ENCODE assay signal across 9 cellular contexts in genomic region chr1:111769517-111770146, GRCh38. TPM values are rescaled to one million over a fixed set of nuclear protein-coding genes. Genes with fewer than 3 reads are reported as not detected.
A peak's percentile ranks its signal among the peaks of the same experiment; 100 is the strongest.
DNase-seq lines count a peak whose midpoint lies in the region; ATAC-seq and TF ChIP-seq lines count a peak whose summit lies in the region.
"Had no signal": no experiment of that assay in that cellular context is flagged by ENCODE, and none has a peak within 500 bp of the region (broad histone marks: within the 10 kb centered on the region; RNA-seq: fewer than 3 reads in every experiment).

No MANE protein-coding gene starts in this region.

- POLR2A ChIA-PET in PC-3 (lab: Charles Lee; ENCODE audit: unreplicated experiment), result no interaction called here

- peaks cover 16% of the 10 kb centered on the region; the same call in 1 of the 2 replicates for H3K36me3 ChIP-seq in PC-3 (ENCODE audit: low read depth, low read length)
- H3K36me3 ChIP-seq in heart left ventricle, result peaks cover 0 to 66% (median 42%) of the 10 kb centered on the region in 9 donors

- H3K79me2 ChIP-seq in PC-3 (ENCODE audit: low read length), result no peaks in the 10 kb centered on the region

- H3K9me3 ChIP-seq in PC-3 (ENCODE audit: low read length) (no peaks in the 10 kb centered on the region), heart left ventricle (no peaks in the 10 kb centered on the region)

- no peaks in the 10 kb centered on the region for H3K9me2 ChIP-seq in PC-3 (replicated peaks; ENCODE audit: low read length)

- no peak overlapping the region for H3K27ac ChIP-seq in PC-3 (ENCODE audit: low read length)
- no peak overlapping the region for H3K27ac ChIP-seq in heart left ventricle

- H3K4me1 ChIP-seq in PC-3 (ENCODE audit: insufficient read depth, low read length) (no peaks in the 10 kb centered on the region), heart left ventricle (peaks cover 0 to 3% (median 0%) of the 10 kb centered on the region in 12 donors)

- H3K4me3 Mint-ChIP-seq in activated naive CD8-positive, alpha-beta T cell treated with anti-CD3 and anti-CD28 coated beads, Interleukin-2, amount 50 U/mL, for 24 hours, result no peak overlapping the region
- H3K4me3 Mint-ChIP-seq: stimulated activated naive CD8-positive, alpha-beta T cell treated with anti-CD3 and anti-CD28 coated beads, Interleukin-15, Interleukin-2, amounts not matched to agents 100 ng/mL and 50 ng/mL, for 24 hours had no signal

- H3K36me3 Mint-ChIP-seq in activated naive CD8-positive, alpha-beta T cell treated with anti-CD3 and anti-CD28 coated beads, Interleukin-2, amount 50 U/mL, for 24 hours (ENCODE audit: low read depth), result peaks cover 23% of the 10 kb centered on the region

- intact Hi-C loops in PC-3 (cut with micrococcal nuclease), result loop anchor here (1.0 to 5.0 kb wide), 5 partner anchors 54 to 542 kb away; partner anchors contain the start of gene CHI3L2
- intact Hi-C loops in heart left ventricle (cut with DNase I), result loop anchor here in 8 of 10 donors (1.0 to 10.0 kb wide), 6 partner anchors 112 to 547 kb away; partner anchors contain the start of gene CHI3L2 (in 3 of the 8)

- no peaks in the 10 kb centered on the region for H3K27me3 Mint-ChIP-seq in activated naive CD8-positive, alpha-beta T cell treated with anti-CD3 and anti-CD28 coated beads, Interleukin-2, amount 50 U/mL, for 24 hours
- H3K27me3 Mint-ChIP-seq: stimulated activated naive CD8-positive, alpha-beta T cell treated with anti-CD3 and anti-CD28 coated beads, Interleukin-15, Interleukin-2, amounts not matched to agents 100 ng/mL and 50 ng/mL, for 24 hours had no signal

- peaks cover 11% of the 10 kb centered on the region for H3K4me1 Mint-ChIP-seq in activated naive CD8-positive, alpha-beta T cell treated with anti-CD3 and anti-CD28 coated beads, Interleukin-2, amount 50 U/mL, for 24 hours

- TF ChIP-seq POLR2A in heart left ventricle (IDR thresholded peaks at IDR 0.05), result no peak

- TF ChIP-seq CTCF in PC-3 (conservative IDR thresholded peaks at IDR 0.05; ENCODE audit: low read depth, low read length), result peak; percentile 89
- TF ChIP-seq CTCF in heart left ventricle (IDR thresholded peaks at IDR 0.05), result peak; percentile 71 to 89 (median 79)

- no peak overlapping the region for H3K9ac ChIP-seq in PC-3 (ENCODE audit: low read length)

- CTCF ChIA-PET in PC-3 (lab: Charles Lee), result interaction anchor here (0.6 to 2.2 kb wide), 5 partner anchors 22 to 93 kb away, joined by 3 to 12 read pairs (median 4); partner anchors contain the start of gene INKA2

- H3K4me3 ChIP-seq in PC-3 (ENCODE audit: low read length) (no peak overlapping the region), heart left ventricle (no peak overlapping the region), skeletal muscle cell (ENCODE audit: low read depth, low read length) (no peak overlapping the region)

- H3F3A ChIP-seq in PC-3 (ENCODE audit: low read length, unreplicated experiment), result no peaks in the 10 kb centered on the region

- no peak overlapping the region for H2AFZ ChIP-seq in PC-3 (ENCODE audit: low read length)

- 0 out of 2 replicates have a peak, but pooled peaks cover 8% of the 10 kb centered on the region for H4K20me1 ChIP-seq in PC-3 (ENCODE audit: low read length)

- BruUV-seq in PC-3 (replicated peaks; lab: Mats Ljungman, UMichigan), result no TSS peak

- no peak overlapping the region for H3K27ac Mint-ChIP-seq in activated naive CD8-positive, alpha-beta T cell treated with anti-CD3 and anti-CD28 coated beads, Interleukin-2, amount 50 U/mL, for 24 hours
- H3K27ac Mint-ChIP-seq: stimulated activated naive CD8-positive, alpha-beta T cell treated with anti-CD3 and anti-CD28 coated beads, Interleukin-15, Interleukin-2, amounts not matched to agents 100 ng/mL and 50 ng/mL, for 24 hours had no signal

- peak; percentile 44 for DNase-seq in DMS153 treated with DMSO at 0.1 percent for 48 hours (lab: John Stamatoyannopoulos, UW; ENCODE audit: unreplicated experiment)
- peak; percentile 71 for DNase-seq in HT-29 (ENCODE audit: low spot score)
- DNase-seq in PC-3, result peak; percentile 74
- DNase-seq in activated naive CD8-positive, alpha-beta T cell treated with anti-CD3 and anti-CD28 coated beads, Interleukin-2, amount 50 U/mL, for 24 hours, result peak; percentile 28
- peak in 1 of 5 donors; percentile 31 for DNase-seq in heart left ventricle
- peak; percentile 32 for DNase-seq in skeletal muscle cell (ENCODE audit: low read depth)

- 36 to 44% (median 39%) methylated on average over 6 of the region's 6 CpGs for WGBS in heart left ventricle, 4 donors

- ATAC-seq in PC-3, result peak; percentile 65
- no peak for ATAC-seq in activated naive CD8-positive, alpha-beta T cell treated with anti-CD3 and anti-CD28 coated beads, Interleukin-2, amount 50 U/mL, for 24 hours
- peak in 3 of 4 donors; percentile 41 to 48 (median 42) for ATAC-seq in heart left ventricle
- no peak for ATAC-seq in HG02885 (IDR thresholded peaks at IDR 0.05; ENCODE audit: poor library complexity, unreplicated experiment)
- ATAC-seq in HG03280 (IDR thresholded peaks at IDR 0.05; ENCODE audit: unreplicated experiment), result no peak

- no peaks in the 10 kb centered on the region for H3K27me3 ChIP-seq in PC-3 (ENCODE audit: low read length)
- no peaks in the 10 kb centered on the region for H3K27me3 ChIP-seq in heart left ventricle

- no peaks in the 10 kb centered on the region for H3K9me3 Mint-ChIP-seq in activated naive CD8-positive, alpha-beta T cell treated with anti-CD3 and anti-CD28 coated beads, Interleukin-2, amount 50 U/mL, for 24 hours
- H3K9me3 Mint-ChIP-seq: stimulated activated naive CD8-positive, alpha-beta T cell treated with anti-CD3 and anti-CD28 coated beads, Interleukin-15, Interleukin-2, amounts not matched to agents 100 ng/mL and 50 ng/mL, for 24 hours had no signal

- H3K4me2 ChIP-seq in PC-3 (ENCODE audit: low read length), result no peak overlapping the region

RNA-seq across cellular contexts. Expression of gene DDX20, which starts 13.9 kb away (rescaled TPM):
- 18.5 and 24.1 TPM in 2 replicates for total RNA-seq in HT-29 (2014; rRNA removed; shearing (Covaris generic))
- total RNA-seq in PC-3 (2014; rRNA removed), result 21.6 and 22.2 TPM in 2 replicates
- total RNA-seq in heart left ventricle, result 10 to 100 TPM in 2 of 9 donors, 1 to 10 TPM in 7; 5.7 to 12.9 (median 7.4) TPM
- polyA plus RNA-seq in heart left ventricle, result 1 to 10 TPM; 2.9 to 7.3 TPM

RNA-seq across cellular contexts. Expression of gene INKA2, which starts 30.4 kb away (rescaled TPM):
- 2.0 and 3.4 TPM in 2 replicates for total RNA-seq in HT-29 (2014; rRNA removed; shearing (Covaris generic))
- total RNA-seq in PC-3 (2014; rRNA removed) (0.11 TPM in 1 of 2 replicates, not detected in the other), heart left ventricle (10 to 100 TPM; 10.1 to 33.2 (median 14.0) TPM)
- 10 to 100 TPM in 1 of 2 donors, 1 to 10 TPM in 1; 9.0 to 14.5 TPM for polyA plus RNA-seq in heart left ventricle

Comparison
In these comparisons a context has a peak if more than half of its experiments do, and no peak if none do; other contexts are left out.
1. ATAC-seq: peak in PC-3 (single experiment) and heart left ventricle (3 of 4); none in activated naive CD8-positive, alpha-beta T cell treated with anti-CD3 and anti-CD28 coated beads, Interleukin-2, amount 50 U/mL, for 24 hours (single experiment), HG02885 (single experiment) and HG03280 (single experiment).